10 cellular contexts compared by ENCODE assay signal in genomic region chr3:64223809-64224570, GRCh38. TPM values are rescaled to one million over a fixed set of nuclear protein-coding genes. Genes with fewer than 3 reads are reported as not detected.
DNase-seq lines count a peak whose midpoint lies in the region; ATAC-seq and TF ChIP-seq lines count a peak whose summit lies in the region.
"Had no signal": no experiment of that assay in that cellular context is flagged by ENCODE, and none has a peak within 500 bp of the region (broad histone marks: within the 10 kb centered on the region; RNA-seq: fewer than 3 reads in every experiment).

No MANE protein-coding gene starts in this region.

- no peak for TF ChIP-seq POLR2A in sigmoid colon (IDR thresholded peaks at IDR 0.05)

- peak overlapping the region; percentile 72 for H3K27ac ChIP-seq in left ventricle myocardium inferior (replicated peaks)
- peak overlapping the region; percentile 75 to 90 (median 87) for H3K27ac ChIP-seq in sigmoid colon

- H3K4me1 ChIP-seq in left ventricle myocardium inferior (peaks cover 80% of the 10 kb centered on the region), sigmoid colon (peaks cover 0 to 90% (median 87%) of the 10 kb centered on the region in 4 donors)

- no peaks in the 10 kb centered on the region for H3K36me3 ChIP-seq in left ventricle myocardium inferior
- H3K36me3 ChIP-seq in sigmoid colon: no peaks in the 10 kb centered on the region

- H3K4me3 ChIP-seq in left ventricle myocardium inferior (peak overlapping the region; percentile 58), sigmoid colon (peak overlapping the region in 3 of 4 donors; percentile 33 to 38 (median 38))

- no peak for TF ChIP-seq EP300 in sigmoid colon (IDR thresholded peaks at IDR 0.05)

- ATAC-seq in GM19328 (IDR thresholded peaks at IDR 0.05; ENCODE audit: unreplicated experiment) (no peak), HG02938 (IDR thresholded peaks at IDR 0.05; ENCODE audit: unreplicated experiment) (no peak)
- ATAC-seq: naive thymus-derived CD8-positive, alpha-beta T cell had no signal

- no peaks in the 10 kb centered on the region for H3K9me3 ChIP-seq in left ventricle myocardium inferior (replicated peaks)
- H3K9me3 ChIP-seq in sigmoid colon: no peaks in the 10 kb centered on the region

- intact Hi-C loops in left ventricle myocardium inferior (cut with micrococcal nuclease) (no loop called here), sigmoid colon (cut with DNase I) (loop anchor here (5.0 kb wide), 3 partner anchors 37 to 192 kb away; no protein-coding TSS in a partner anchor)

- H3K27me3 ChIP-seq in left ventricle myocardium inferior (ENCODE audit: low read depth) (no peaks in the 10 kb centered on the region), sigmoid colon (no peaks in the 10 kb centered on the region)

- DNase-seq in GM03348 (ENCODE audit: low spot score): peak; percentile 31
- DNase-seq in UCSD-AML1 (lab: John Stamatoyannopoulos, UW; ENCODE audit: unreplicated experiment): peak; percentile 14
- no peak for DNase-seq in left ventricle myocardium inferior
- DNase-seq in sigmoid colon: no peak
- no peak for DNase-seq in NCI-H2196 (lab: John Stamatoyannopoulos, UW; ENCODE audit: unreplicated experiment)
- no peak for DNase-seq in activated CD4-positive, CD25-positive, alpha-beta regulatory T cell treated with anti-CD3 and anti-CD28 coated beads, Interleukin-2, amount 50 U/mL, for 72 hours
- DNase-seq: activated naive CD4-positive, alpha-beta T cell treated with anti-CD3 and anti-CD28 coated beads, Interleukin-2, amount 10 ng/mL, durations not matched to agents 7 days and 5 days; naive thymus-derived CD8-positive, alpha-beta T cell had no signal

- TF ChIP-seq CTCF in left ventricle myocardium inferior (IDR thresholded peaks at IDR 0.05; ENCODE audit: borderline replicate concordance): peak; percentile 24
- no peak for TF ChIP-seq CTCF in sigmoid colon (IDR thresholded peaks at IDR 0.05)

- 78 to 81% methylated on average over 5 of the region's 5 CpGs for WGBS in sigmoid colon, 2 donors

RNA-seq across cellular contexts. Expression of gene PRICKLE2, which starts 1.3 kb away (rescaled TPM):
- total RNA-seq in left ventricle myocardium inferior (8.7 TPM), sigmoid colon (10 to 100 TPM; 61.1 to 96.7 (median 69.9) TPM)
- polyA plus RNA-seq in sigmoid colon: 1 to 10 TPM in 2 of 3 donors, under 1 TPM in 1; 0.69 to 3.4 (median 1.2) TPM
- total RNA-seq: naive thymus-derived CD8-positive, alpha-beta T cell had no signal
- polyA plus RNA-seq: naive thymus-derived CD8-positive, alpha-beta T cell had no signal

Comparison
In these comparisons a context has a peak if more than half of its experiments do, and no peak if none do; other contexts are left out.
1. DNase-seq: peak in GM03348 (single experiment) and UCSD-AML1 (single experiment); none in left ventricle myocardium inferior (single experiment), sigmoid colon (single experiment), NCI-H2196 (single experiment) and activated CD4-positive, CD25-positive, alpha-beta regulatory T cell treated with anti-CD3 and anti-CD28 coated beads, Interleukin-2, amount 50 U/mL, for 72 hours (single experiment).